In genomic region chr9:72703574-72703973, GRCh38 we compare ENCODE assay signal across 21 cellular contexts.
DNase-seq lines count a peak whose midpoint lies in the region; ATAC-seq, FAIRE-seq and TF ChIP-seq lines count a peak whose summit lies in the region.
"Had no signal": no experiment of that assay in that cellular context is flagged by ENCODE, and none has a peak within 500 bp of the region (broad histone marks: within the 10 kb centered on the region; RNA-seq: fewer than 3 reads in every experiment).

No MANE protein-coding gene starts in this region.

- CTCF ChIA-PET in activated CD4-positive, alpha-beta memory T cell treated with anti-CD3 and anti-CD28 coated beads, Interleukin-2, amount 10 ng/mL, durations not matched to agents 7 days and 5 days (lab: Charles Lee) = no interaction called here

- H3K9me3 Mint-ChIP-seq in activated CD4-positive, alpha-beta memory T cell treated with anti-CD3 and anti-CD28 coated beads, Interleukin-2, amount 10 ng/mL, durations not matched to agents 7 days and 5 days = no peaks in the 10 kb centered on the region
- H3K9me3 Mint-ChIP-seq: activated T-helper 2 cell treated with anti-CD3 and anti-CD28 coated beads, Interferon-gamma antibody, Interleukin-2, Interleukin-4, amounts not matched to agents 10 μg/mL and 5 μg/mL and 100 μg/mL, durations not matched to agents 14 hours and 24 hours and 36 hours; CD8-positive, alpha-beta T cell; stimulated activated naive CD8-positive, alpha-beta T cell treated with anti-CD3 and anti-CD28 coated beads, Interleukin-15, Interleukin-2, amounts not matched to agents 100 ng/mL and 50 ng/mL, for 24 hours; T-helper 1 cell treated with Interleukin-12 subunit alpha and Interleukin-12 subunit beta and Interleukin-4 antibody, amounts not matched to agents 30 μg/mL and 1 μg/mL, for 36 hours had no signal

- H3K4me1 Mint-ChIP-seq in activated CD4-positive, alpha-beta memory T cell treated with anti-CD3 and anti-CD28 coated beads, Interleukin-2, amount 10 ng/mL, durations not matched to agents 7 days and 5 days = no peaks in the 10 kb centered on the region
- H3K4me1 Mint-ChIP-seq: naive B cell had no signal

- no peak overlapping the region for H3K4me3 ChIP-seq in fibroblast of mammary gland (ENCODE audit: control insufficient read depth, low read depth, low read length)
- H3K4me3 ChIP-seq: adrenal gland had no signal

- peak; percentile 63 for DNase-seq in AG08395 (ENCODE audit: low spot score)
- DNase-seq in M059J (ENCODE audit: low read depth) = peak; percentile 46
- peak; percentile 26 for DNase-seq in fibroblast of mammary gland (ENCODE audit: low read depth)
- no peak for DNase-seq in activated CD4-positive, alpha-beta memory T cell treated with anti-CD3 and anti-CD28 coated beads, Interleukin-2, amount 10 ng/mL, durations not matched to agents 7 days and 5 days
- DNase-seq in NCI-H1092 treated with DMSO at 0.1 percent for 48 hours (lab: John Stamatoyannopoulos, UW) = no peak
- no peak for DNase-seq in RCC 7860 (ENCODE audit: low spot score)
- DNase-seq: 8988T; adrenal gland; CD8-positive, alpha-beta T cell; cerebellar nuclear complex; naive B cell; NCI-H1694; NK-92 treated with Interleukin-12 subunit alpha and Interleukin-12 subunit beta, amount 100 ng/mL, for 24 hours; SHP77; WERI-Rb-1 had no signal

- H3K27me3 Mint-ChIP-seq in activated CD4-positive, alpha-beta memory T cell treated with anti-CD3 and anti-CD28 coated beads, Interleukin-2, amount 10 ng/mL, durations not matched to agents 7 days and 5 days = peaks cover 5% of the 10 kb centered on the region
- H3K27me3 Mint-ChIP-seq: naive B cell had no signal

- TF ChIP-seq CTCF in fibroblast of mammary gland (conservative IDR thresholded peaks at IDR 0.05; ENCODE audit: control insufficient read depth, insufficient read depth, low read depth, low read length) = no peak

- no peaks in the 10 kb centered on the region for H3K36me3 Mint-ChIP-seq in activated CD4-positive, alpha-beta memory T cell treated with anti-CD3 and anti-CD28 coated beads, Interleukin-2, amount 10 ng/mL, durations not matched to agents 7 days and 5 days (ENCODE audit: low read depth)
- H3K36me3 Mint-ChIP-seq: CD8-positive, alpha-beta T cell; naive B cell had no signal

- H3K27ac Mint-ChIP-seq in activated CD4-positive, alpha-beta memory T cell treated with anti-CD3 and anti-CD28 coated beads, Interleukin-2, amount 10 ng/mL, durations not matched to agents 7 days and 5 days = no peak overlapping the region
- H3K27ac Mint-ChIP-seq: activated T-helper 2 cell treated with anti-CD3 and anti-CD28 coated beads, Interferon-gamma antibody, Interleukin-2, Interleukin-4, amounts not matched to agents 10 μg/mL and 5 μg/mL and 100 μg/mL, durations not matched to agents 14 hours and 24 hours and 36 hours; CD8-positive, alpha-beta T cell; naive B cell; stimulated activated naive CD8-positive, alpha-beta T cell treated with anti-CD3 and anti-CD28 coated beads, Interleukin-15, Interleukin-2, amounts not matched to agents 100 ng/mL and 50 ng/mL, for 24 hours; T-helper 1 cell treated with Interleukin-12 subunit alpha and Interleukin-12 subunit beta and Interleukin-4 antibody, amounts not matched to agents 30 μg/mL and 1 μg/mL, for 36 hours had no signal

- peak; percentile 62 for ATAC-seq in GM18873 (IDR thresholded peaks at IDR 0.05; ENCODE audit: low FRiP score, unreplicated experiment)
- ATAC-seq in HG03045 (IDR thresholded peaks at IDR 0.05; ENCODE audit: unreplicated experiment) = no peak
- ATAC-seq: CD8-positive, alpha-beta T cell had no signal

- no peak for FAIRE-seq in RCC 7860 (lab: Jason Lieb, UNC)
- FAIRE-seq: GM12891 had no signal

- POLR2A ChIA-PET in activated CD4-positive, alpha-beta memory T cell treated with anti-CD3 and anti-CD28 coated beads, Interleukin-2, amount 10 ng/mL, durations not matched to agents 7 days and 5 days (lab: Charles Lee) = no interaction called here

- H3K4me3 Mint-ChIP-seq in activated CD4-positive, alpha-beta memory T cell treated with anti-CD3 and anti-CD28 coated beads, Interleukin-2, amount 10 ng/mL, durations not matched to agents 7 days and 5 days = no peak overlapping the region
- H3K4me3 Mint-ChIP-seq: CD8-positive, alpha-beta T cell; naive B cell; stimulated activated naive CD8-positive, alpha-beta T cell treated with anti-CD3 and anti-CD28 coated beads, Interleukin-15, Interleukin-2, amounts not matched to agents 100 ng/mL and 50 ng/mL, for 24 hours; T-helper 1 cell treated with Interleukin-12 subunit alpha and Interleukin-12 subunit beta and Interleukin-4 antibody, amounts not matched to agents 30 μg/mL and 1 μg/mL, for 36 hours had no signal

Comparison
In these comparisons a context has a peak if more than half of its experiments do, and no peak if none do; other contexts are left out.
1. DNase-seq: peak in AG08395 (single experiment), M059J (single experiment) and fibroblast of mammary gland (single experiment); none in activated CD4-positive, alpha-beta memory T cell treated with anti-CD3 and anti-CD28 coated beads, Interleukin-2, amount 10 ng/mL, durations not matched to agents 7 days and 5 days (single experiment), NCI-H1092 treated with DMSO at 0.1 percent for 48 hours (single experiment) and RCC 7860 (single experiment).